36 cellular contexts compared by ENCODE assay signal in the genomic region with DNA sequence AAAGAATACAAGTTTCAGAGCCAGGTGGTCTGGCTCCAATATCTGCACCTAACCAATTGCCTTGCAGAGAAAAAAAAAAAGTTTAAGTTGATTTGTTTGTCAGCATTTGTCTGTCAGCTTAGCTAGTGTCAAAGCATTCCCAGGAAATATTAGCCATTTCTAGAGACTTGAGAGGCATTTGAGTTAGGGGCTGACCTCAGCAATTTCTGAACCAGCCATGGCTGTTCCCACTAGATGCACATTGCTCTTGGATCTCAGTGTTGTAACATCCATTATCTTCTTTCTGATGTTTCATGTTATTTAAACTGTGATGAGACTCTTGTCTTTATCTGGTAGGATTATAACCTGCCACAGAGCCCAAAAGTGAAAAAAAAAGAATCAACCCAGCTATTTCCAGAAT.
"Had no signal": no experiment of that assay in that cellular context is flagged by ENCODE, and none has a peak within 500 bp of the region (broad histone marks: within the 10 kb centered on the region; RNA-seq: fewer than 3 reads in every experiment).

No MANE protein-coding gene starts in this region.

- H3K4me1 Mint-ChIP-seq: activated CD4-positive, alpha-beta memory T cell treated with anti-CD3 and anti-CD28 coated beads, Interleukin-2, amount 10 ng/mL, durations not matched to agents 7 days and 5 days had no signal

- H3K4me1 ChIP-seq: ascending aorta, body of pancreas, breast epithelium had no signal

- H3K9me3 Mint-ChIP-seq: activated CD4-positive, alpha-beta memory T cell treated with anti-CD3 and anti-CD28 coated beads, Interleukin-2, amount 10 ng/mL, durations not matched to agents 7 days and 5 days had no signal

- H3K27ac Mint-ChIP-seq: activated CD4-positive, alpha-beta memory T cell treated with anti-CD3 and anti-CD28 coated beads, Interleukin-2, amount 10 ng/mL, durations not matched to agents 7 days and 5 days; activated CD8-positive, alpha-beta memory T cell treated with anti-CD3 and anti-CD28 coated beads, Interleukin-2, amount 10 ng/mL, durations not matched to agents 7 days and 5 days; activated naive CD8-positive, alpha-beta T cell treated with anti-CD3 and anti-CD28 coated beads for 36 hours had no signal

- H3K27ac ChIP-seq: ascending aorta, body of pancreas, breast epithelium, Peyer's patch, WERI-Rb-1 had no signal

- H3K4me3 ChIP-seq: ascending aorta, body of pancreas, breast epithelium, MG63, Peyer's patch had no signal

- H3K4me3 Mint-ChIP-seq: activated CD4-positive, alpha-beta memory T cell treated with anti-CD3 and anti-CD28 coated beads, Interleukin-2, amount 10 ng/mL, durations not matched to agents 7 days and 5 days; activated CD8-positive, alpha-beta memory T cell treated with anti-CD3 and anti-CD28 coated beads, Interleukin-2, amount 10 ng/mL, durations not matched to agents 7 days and 5 days; activated naive CD8-positive, alpha-beta T cell treated with anti-CD3 and anti-CD28 coated beads for 36 hours had no signal

- H3K27me3 ChIP-seq: ascending aorta, body of pancreas, breast epithelium, MG63, Peyer's patch had no signal

- H3K27me3 Mint-ChIP-seq: activated CD4-positive, alpha-beta memory T cell treated with anti-CD3 and anti-CD28 coated beads, Interleukin-2, amount 10 ng/mL, durations not matched to agents 7 days and 5 days; activated CD8-positive, alpha-beta memory T cell treated with anti-CD3 and anti-CD28 coated beads, Interleukin-2, amount 10 ng/mL, durations not matched to agents 7 days and 5 days; activated naive CD8-positive, alpha-beta T cell treated with anti-CD3 and anti-CD28 coated beads for 36 hours had no signal

- ATAC-seq: activated CD8-positive, alpha-beta memory T cell treated with anti-CD3 and anti-CD28 coated beads, Interleukin-2, amount 10 ng/mL, durations not matched to agents 7 days and 5 days; body of pancreas; Right ventricle myocardium inferior had no signal

- DNase-seq: activated CD4-positive, alpha-beta memory T cell treated with anti-CD3 and anti-CD28 coated beads, Interleukin-2, amount 10 ng/mL, durations not matched to agents 7 days and 5 days; activated CD4-positive, alpha-beta T cell treated with anti-CD3 and anti-CD28 coated beads for 1 hour; activated CD4-positive, alpha-beta T cell treated with anti-CD3 and anti-CD28 coated beads for 48 hours; activated CD4-positive, CD25-positive, alpha-beta regulatory T cell; activated CD8-positive, alpha-beta memory T cell treated with anti-CD3 and anti-CD28 coated beads for 24 hours; activated CD8-positive, alpha-beta memory T cell treated with anti-CD3 and anti-CD28 coated beads, Interleukin-2, amount 10 ng/mL, durations not matched to agents 7 days and 5 days; activated CD8-positive, alpha-beta memory T cell treated with anti-CD3 and anti-CD28 coated beads, Interleukin-2, amount 50 U/mL, for 48 hours; activated effector memory CD4-positive, alpha-beta T cell treated with Interleukin-2 at 50 U/mL for 16 hours; activated naive CD4-positive, alpha-beta T cell treated with anti-CD3 and anti-CD28 coated beads, Interleukin-2, amount 50 U/mL, for 16 hours; activated naive CD8-positive, alpha-beta T cell treated with anti-CD3 and anti-CD28 coated beads for 36 hours; activated T-cell treated with anti-CD3 and anti-CD28 coated beads, Interleukin-2, amount 50 U/mL, for 48 hours; amygdala; body of pancreas; Kasumi-1; MG63; NCI-H1048; NCI-H1105 treated with DMSO at 0.1 percent for 48 hours; NCI-H1436; NCI-H1694; NCI-H1930; NCI-H2081 treated with DMSO at 0.1 percent for 48 hours; NCI-H226; NCI-H446 treated with DMSO at 0.1 percent for 48 hours; NCI-H524; NCI-H69; Peyer's patch; RPMI8226; SIG-M5; SW 1271; T-helper 1 cell; T-helper 2 cell; T-helper 9 cell; WERI-Rb-1 had no signal

- H3K36me3 ChIP-seq: ascending aorta, breast epithelium, MG63, Peyer's patch, WERI-Rb-1 had no signal

- H3K9me3 ChIP-seq: body of pancreas, Peyer's patch had no signal
